In the genomic region with DNA sequence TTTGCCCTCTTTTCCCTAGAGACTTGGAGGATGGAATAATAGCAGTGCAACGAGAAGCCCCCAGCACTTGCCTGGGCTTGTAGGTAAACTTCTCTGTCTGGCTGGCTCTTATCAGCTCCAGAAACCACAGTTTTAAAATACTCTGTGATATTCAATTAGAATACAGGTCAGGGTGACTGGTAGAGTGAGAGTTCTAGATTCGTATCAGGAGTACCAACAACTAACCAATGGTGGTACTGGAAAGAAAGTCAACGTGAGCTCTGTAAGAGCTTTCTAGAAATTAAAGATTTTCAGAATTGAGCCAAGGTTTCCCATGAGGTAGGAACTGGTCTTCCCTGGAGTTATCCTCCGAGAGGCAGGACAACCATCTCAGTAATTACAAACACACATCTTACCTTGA, we compare ENCODE assay signal across 29 cellular contexts.
"Had no signal": no experiment of that assay in that cellular context is flagged by ENCODE, and none has a peak within 500 bp of the region (broad histone marks: within the 10 kb centered on the region; RNA-seq: fewer than 3 reads in every experiment).

No MANE protein-coding gene starts in this region.

- H3K36me3 Mint-ChIP-seq: natural killer cell treated with Interleukin-12 subunit alpha and Interleukin-12 subunit beta and Interleukin-15 and Interleukin-18, amount 100 ng/mL, for 72 hours; stimulated activated effector memory CD8-positive, alpha-beta T cell treated with anti-CD3 and anti-CD28 coated beads, Interleukin-12 subunit alpha, Interleukin-12 subunit beta, amount 100 ng/mL, for 72 hours; stimulated activated naive B cell treated with anti-CD40 and anti-IgM and Interleukin-4, amounts not matched to agents 10 μg/mL and 1 μg/mL and 100 μg/mL, for 72 hours had no signal

- H3K9ac ChIP-seq: parathyroid adenoma had no signal

- H3K9me3 Mint-ChIP-seq: nephron progenitor cell; neural crest cell; stimulated activated naive CD8-positive, alpha-beta T cell treated with anti-CD3 and anti-CD28 coated beads, Interleukin-15, Interleukin-2, amounts not matched to agents 100 ng/mL and 50 ng/mL, for 24 hours had no signal

- ATAC-seq: natural killer cell treated with Interleukin-12 subunit alpha and Interleukin-12 subunit beta and Interleukin-15 and Interleukin-18, amount 100 ng/mL, for 72 hours; psoas muscle; right cardiac atrium; stimulated activated effector memory CD8-positive, alpha-beta T cell treated with anti-CD3 and anti-CD28 coated beads, Interleukin-12 subunit alpha, Interleukin-12 subunit beta, amount 100 ng/mL, for 72 hours; stimulated activated naive B cell treated with anti-CD40 and anti-IgM and Interleukin-4, amounts not matched to agents 10 μg/mL and 1 μg/mL and 100 μg/mL, for 72 hours had no signal

- H3K4me1 Mint-ChIP-seq: nephron progenitor cell; neural crest cell; stimulated activated effector memory CD8-positive, alpha-beta T cell treated with anti-CD3 and anti-CD28 coated beads, Interleukin-12 subunit alpha, Interleukin-12 subunit beta, amount 100 ng/mL, for 72 hours; stimulated activated naive B cell treated with anti-CD40 and anti-IgM and Interleukin-4, amounts not matched to agents 10 μg/mL and 1 μg/mL and 100 μg/mL, for 72 hours had no signal

- H3K9me3 ChIP-seq: ovary, psoas muscle, right lobe of liver, sigmoid colon, stomach, thoracic aorta, thyroid gland, tibial nerve, upper lobe of left lung, vagina had no signal

- H3K27ac Mint-ChIP-seq: natural killer cell treated with Interleukin-12 subunit alpha and Interleukin-12 subunit beta and Interleukin-15 and Interleukin-18, amount 100 ng/mL, for 72 hours; nephron progenitor cell; progenitor cell of endocrine pancreas; stimulated activated effector memory CD8-positive, alpha-beta T cell treated with anti-CD3 and anti-CD28 coated beads, Interleukin-12 subunit alpha, Interleukin-12 subunit beta, amount 100 ng/mL, for 72 hours; stimulated activated naive B cell treated with anti-CD40 and anti-IgM and Interleukin-4, amounts not matched to agents 10 μg/mL and 1 μg/mL and 100 μg/mL, for 72 hours; stimulated activated naive CD8-positive, alpha-beta T cell treated with anti-CD3 and anti-CD28 coated beads, Interleukin-15, Interleukin-2, amounts not matched to agents 100 ng/mL and 50 ng/mL, for 24 hours had no signal

- H3K27me3 Mint-ChIP-seq: progenitor cell of endocrine pancreas; stimulated activated naive CD8-positive, alpha-beta T cell treated with anti-CD3 and anti-CD28 coated beads, Interleukin-15, Interleukin-2, amounts not matched to agents 100 ng/mL and 50 ng/mL, for 24 hours had no signal

- H3K36me3 ChIP-seq: ovary, right lobe of liver, sigmoid colon, stomach, thoracic aorta, thyroid gland, tibial nerve, upper lobe of left lung, vagina had no signal

- H3K27ac ChIP-seq: ovary, parathyroid adenoma, psoas muscle, right lobe of liver, sigmoid colon, stomach, thoracic aorta, thyroid gland, tibial nerve, upper lobe of left lung, vagina had no signal

- H3K4me3 ChIP-seq: ovary, psoas muscle, right lobe of liver, sigmoid colon, stomach, thoracic aorta, thyroid gland, tibial nerve, upper lobe of left lung, vagina had no signal

- FAIRE-seq: small intestine, urothelium cell line had no signal

- H2AFZ ChIP-seq: parathyroid adenoma had no signal

- H3K4me3 Mint-ChIP-seq: natural killer cell treated with Interleukin-12 subunit alpha and Interleukin-12 subunit beta and Interleukin-15 and Interleukin-18, amount 100 ng/mL, for 72 hours; nephron progenitor cell; neural crest cell; stimulated activated effector memory CD8-positive, alpha-beta T cell treated with anti-CD3 and anti-CD28 coated beads, Interleukin-12 subunit alpha, Interleukin-12 subunit beta, amount 100 ng/mL, for 72 hours; stimulated activated naive B cell treated with anti-CD40 and anti-IgM and Interleukin-4, amounts not matched to agents 10 μg/mL and 1 μg/mL and 100 μg/mL, for 72 hours; stimulated activated naive CD8-positive, alpha-beta T cell treated with anti-CD3 and anti-CD28 coated beads, Interleukin-15, Interleukin-2, amounts not matched to agents 100 ng/mL and 50 ng/mL, for 24 hours had no signal

- H3K4me1 ChIP-seq: parathyroid adenoma, psoas muscle, right lobe of liver, sigmoid colon, stomach, thyroid gland, tibial nerve, upper lobe of left lung, vagina had no signal

- DNase-seq: nephron progenitor cell; occipital lobe; ovary; posterior cingulate gyrus; psoas muscle; right cardiac atrium; right lobe of liver; sigmoid colon; small intestine; stimulated activated CD4-positive, alpha-beta T cell treated with anti-CD3 and anti-CD28 coated beads, Interleukin-15, amount 100 ng/mL, for 24 hours; stimulated activated CD4-positive, alpha-beta T cell treated with anti-CD3 and anti-CD28 coated beads, Interleukin-2, amount 100 ng/mL, for 24 hours; stimulated activated CD4-positive, alpha-beta T cell treated with anti-CD3 and anti-CD28 coated beads, Interleukin-2, amount 100 ng/mL, for 48 hours; stimulated activated CD4-positive, alpha-beta T cell treated with anti-CD3 and anti-CD28 coated beads, Interleukin-4, amount 100 ng/mL, for 24 hours; stimulated activated naive B cell treated with anti-CD40 and anti-IgM and Interleukin-4, amounts not matched to agents 10 μg/mL and 1 μg/mL and 100 μg/mL, for 72 hours; stimulated activated naive CD4-positive, alpha-beta T cell treated with Interleukin-2 at 50 U/mL for 16 hours; stomach; thyroid gland; trophoblast cell; upper lobe of left lung had no signal

- H3K79me2 ChIP-seq: parathyroid adenoma had no signal

- H3K27me3 ChIP-seq: ovary, right lobe of liver, sigmoid colon, stomach, thyroid gland, tibial nerve, upper lobe of left lung, vagina had no signal
